8 cellular contexts compared by ENCODE assay signal in the genomic region with DNA sequence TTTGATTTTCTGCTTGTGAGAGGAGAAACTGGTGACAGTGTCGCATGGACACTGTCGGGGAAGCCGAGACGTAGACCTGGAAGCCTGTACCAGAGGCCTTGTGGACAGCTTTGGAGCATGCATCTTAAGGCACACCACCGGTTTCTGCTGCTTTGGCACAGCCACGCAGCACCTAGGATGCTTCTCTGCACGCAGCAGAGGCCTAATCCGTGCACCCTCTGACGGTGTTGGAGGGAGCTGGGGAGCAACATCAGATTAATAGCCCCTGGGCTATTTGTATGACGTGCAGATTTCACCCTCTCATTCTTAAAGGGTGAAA. TPM values are rescaled to one million over a fixed set of nuclear protein-coding genes. Genes with fewer than 3 reads are reported as not detected.
A peak's percentile ranks its signal among the peaks of the same experiment; 100 is the strongest.
DNase-seq lines count a peak whose midpoint lies in the region; ATAC-seq and TF ChIP-seq lines count a peak whose summit lies in the region.

No MANE protein-coding gene starts in this region.

- CTCF ChIA-PET in activated naive CD4-positive, alpha-beta T cell treated with anti-CD3 and anti-CD28 coated beads, Interleukin-2, amount 10 ng/mL, durations not matched to agents 7 days and 5 days (lab: Charles Lee), result interaction anchor here (0.9 to 4.8 kb wide), 5 partner anchors 11 to 460 kb away, joined by 3 to 23 read pairs (median 8); no protein-coding TSS in a partner anchor

- H3K36me3 ChIP-seq in SJCRH30, result no peaks in the 10 kb centered on the region
- no peaks in the 10 kb centered on the region for H3K36me3 ChIP-seq in psoas muscle (ENCODE audit: insufficient read depth in 1 of 2, low read depth in 1 of 2)

- H3K9me3 Mint-ChIP-seq in activated naive CD4-positive, alpha-beta T cell treated with anti-CD3 and anti-CD28 coated beads, Interleukin-2, amount 10 ng/mL, durations not matched to agents 7 days and 5 days, result no peaks in the 10 kb centered on the region

- peaks cover 3% of the 10 kb centered on the region; the same call in 1 of the 2 replicates for H3K4me1 ChIP-seq in SJCRH30
- H3K4me1 ChIP-seq in psoas muscle, result peaks cover 8% of the 10 kb centered on the region

- H3K36me3 Mint-ChIP-seq in activated naive CD4-positive, alpha-beta T cell treated with anti-CD3 and anti-CD28 coated beads, Interleukin-2, amount 10 ng/mL, durations not matched to agents 7 days and 5 days, result no peaks in the 10 kb centered on the region

- DNase-seq in activated naive CD4-positive, alpha-beta T cell treated with anti-CD3 and anti-CD28 coated beads, Interleukin-2, amount 10 ng/mL, durations not matched to agents 7 days and 5 days, result no peak
- DNase-seq in activated naive CD4-positive, alpha-beta T cell treated with Interleukin-2 at 50 U/mL for 16 hours, result no peak
- DNase-seq in SJCRH30 (no peak), fibroblast of mammary gland (ENCODE audit: low read depth) (no peak), psoas muscle (no peak), NCI-H2081 treated with DMSO at 0.1 percent for 48 hours (lab: John Stamatoyannopoulos, UW) (no peak)
- DNase-seq in stimulated activated naive CD4-positive, alpha-beta T cell treated with Interleukin-2 at 50 U/mL for 16 hours (lab: John Stamatoyannopoulos, UW), result no peak

- H3K27me3 Mint-ChIP-seq in activated naive CD4-positive, alpha-beta T cell treated with anti-CD3 and anti-CD28 coated beads, Interleukin-2, amount 10 ng/mL, durations not matched to agents 7 days and 5 days, result no peaks in the 10 kb centered on the region

- intact Hi-C loops in psoas muscle (cut with DNase I), result loop anchor here (2.0 to 5.0 kb wide), 2 partner anchors 209 to 458 kb away; no protein-coding TSS in a partner anchor

- 32 to 48% (median 38%) methylated on average over 10 of the region's 10 CpGs for WGBS in psoas muscle, 3 donors

- no peak overlapping the region for H3K27ac Mint-ChIP-seq in activated naive CD4-positive, alpha-beta T cell treated with anti-CD3 and anti-CD28 coated beads, Interleukin-2, amount 10 ng/mL, durations not matched to agents 7 days and 5 days

- H3K9me3 ChIP-seq in SJCRH30 (replicated peaks) (no peaks in the 10 kb centered on the region), psoas muscle (no peaks in the 10 kb centered on the region)

- TF ChIP-seq CTCF in fibroblast of mammary gland (conservative IDR thresholded peaks at IDR 0.05; ENCODE audit: control insufficient read depth, insufficient read depth, low read depth, low read length), result no peak
- no peak for TF ChIP-seq CTCF in psoas muscle (IDR thresholded peaks at IDR 0.05)

- ATAC-seq in HG02870 (IDR thresholded peaks at IDR 0.05; ENCODE audit: unreplicated experiment), result peak; percentile 26
- ATAC-seq in psoas muscle, result peak in 3 of 4 donors; percentile 1 to 11 (median 3)

- H3K27me3 ChIP-seq in SJCRH30, result no peaks in the 10 kb centered on the region
- no peaks in the 10 kb centered on the region for H3K27me3 ChIP-seq in psoas muscle (ENCODE audit: insufficient read depth in 3 of 3, low read length in 2 of 3)

- peaks cover 9% of the 10 kb centered on the region for H3K4me1 Mint-ChIP-seq in activated naive CD4-positive, alpha-beta T cell treated with anti-CD3 and anti-CD28 coated beads, Interleukin-2, amount 10 ng/mL, durations not matched to agents 7 days and 5 days

- peak overlapping the region; percentile 86 for H3K4me3 Mint-ChIP-seq in activated naive CD4-positive, alpha-beta T cell treated with anti-CD3 and anti-CD28 coated beads, Interleukin-2, amount 10 ng/mL, durations not matched to agents 7 days and 5 days

- H3K4me3 ChIP-seq in SJCRH30 (peak overlapping the region; percentile 73), fibroblast of mammary gland (ENCODE audit: control insufficient read depth, low read depth, low read length) (peak overlapping the region; percentile 78), psoas muscle (peak overlapping the region; percentile 82)

- no peak overlapping the region; the same call in 1 of the 2 replicates for H3K27ac ChIP-seq in SJCRH30
- H3K27ac ChIP-seq in psoas muscle, result peak overlapping the region; percentile 53

RNA-seq across cellular contexts. Expression of a gene that starts 30.3 kb away (rescaled TPM):
- total RNA-seq in SJCRH30 (2014; rRNA removed; shearing (Covaris generic)), result not detected in 2 replicates
- not detected for total RNA-seq in psoas muscle
- not detected for polyA plus RNA-seq in psoas muscle

RNA-seq across cellular contexts. Expression of a gene that starts 46.5 kb away (rescaled TPM):
- total RNA-seq in SJCRH30 (2014; rRNA removed; shearing (Covaris generic)), result not detected in 2 replicates
- total RNA-seq in psoas muscle, result under 1 TPM in 1 of 4 donors, not detected in 3; 0.22 TPM
- polyA plus RNA-seq in psoas muscle, result not detected
